ENCODE assay signal across 8 cellular contexts in genomic region chr14:75001899-75002298, GRCh38. TPM values are rescaled to one million over a fixed set of nuclear protein-coding genes. Genes with fewer than 3 reads are reported as not detected.
DNase-seq lines count a peak whose midpoint lies in the region; ATAC-seq, FAIRE-seq and TF ChIP-seq lines count a peak whose summit lies in the region.

No MANE protein-coding gene starts in this region.

- no peaks in the 10 kb centered on the region for H3K27me3 ChIP-seq in HCT116 (ENCODE audit: insufficient read depth, low read length)
- H3K27me3 ChIP-seq in smooth muscle cell (ENCODE audit: low read depth) = no peaks in the 10 kb centered on the region

- peak overlapping the region; percentile 91 for H3K4me2 ChIP-seq in HCT116 (ENCODE audit: low read length)
- peak overlapping the region; percentile 91 for H3K4me2 ChIP-seq in smooth muscle cell

- TF ChIP-seq POLR2A in HCT116 (IDR thresholded peaks at IDR 0.05; ENCODE audit: borderline replicate concordance, extremely low read depth, insufficient read depth, insufficient read length) (no peak), GM12892 (IDR thresholded peaks at IDR 0.05; ENCODE audit: low read depth, low read length) (no peak)

- no peak for TF ChIP-seq CTCF in HCT116 (IDR thresholded peaks at IDR 0.05 in 2 of 3, conservative IDR thresholded peaks at IDR 0.05 in 1 of 3; ENCODE audit: borderline replicate concordance in 1 of 3, insufficient read depth in 1 of 3, low read depth in 2 of 3, low read length in 2 of 3)
- TF ChIP-seq CTCF in smooth muscle cell (IDR thresholded peaks at IDR 0.05; ENCODE audit: borderline replicate concordance, insufficient read depth, poor library complexity, severe bottlenecking) = no peak
- TF ChIP-seq CTCF in foreskin fibroblast (IDR thresholded peaks at IDR 0.05; ENCODE audit: low read depth, low read length) = no peak

- POLR2A ChIA-PET in HCT116 (lab: Charles Lee) = no interaction called here
- POLR2A ChIA-PET in activated CD4-positive, alpha-beta memory T cell treated with anti-CD3 and anti-CD28 coated beads, Interleukin-2, amount 10 ng/mL, durations not matched to agents 7 days and 5 days (lab: Charles Lee) = interaction anchor here (1.1 to 3.0 kb wide), 7 partner anchors 9 to 109 kb away, joined by 3 to 20 read pairs (median 4); partner anchors contain the start of gene ACYP1

- no peaks in the 10 kb centered on the region for H3K9me3 ChIP-seq in HCT116 (ENCODE audit: control insufficient read depth in 1 of 2, insufficient read depth in 1 of 2, low read depth in 1 of 2, low read length in 2 of 2)
- H3K9me3 ChIP-seq in smooth muscle cell (replicated peaks; ENCODE audit: low read depth) = no peaks in the 10 kb centered on the region

- no peak for FAIRE-seq in GM12892 (lab: Jason Lieb, UNC)

- no peaks in the 10 kb centered on the region for H3F3A ChIP-seq in smooth muscle cell (ENCODE audit: low read depth)

- H3K4me3 ChIP-seq in HCT116 (replicated peaks in 1 of 2; ENCODE audit: low read depth in 1 of 2, low read length in 2 of 2) (peak overlapping the region; percentile 95 to 96), iPS-11a (ENCODE audit: low read depth, low read length) (peak overlapping the region; percentile 42), smooth muscle cell (peak overlapping the region; percentile 60), foreskin fibroblast (ENCODE audit: low read depth in 1 of 2, low read length in 2 of 2) (peak overlapping the region in 1 of 2 donors; percentile 96)

- peak overlapping the region; percentile 92 for H3K4me3 Mint-ChIP-seq in activated CD4-positive, alpha-beta memory T cell treated with anti-CD3 and anti-CD28 coated beads, Interleukin-2, amount 10 ng/mL, durations not matched to agents 7 days and 5 days

- intact Hi-C loops in HCT116 (cut with micrococcal nuclease) = no loop called here

- H3K4me1 Mint-ChIP-seq in activated CD4-positive, alpha-beta memory T cell treated with anti-CD3 and anti-CD28 coated beads, Interleukin-2, amount 10 ng/mL, durations not matched to agents 7 days and 5 days = peaks cover 42% of the 10 kb centered on the region

- no TSS peak for BruUV-seq in HCT116 (replicated peaks; lab: Mats Ljungman, UMichigan)

- H3K9ac ChIP-seq in HCT116 (ENCODE audit: low read length) = 0 out of 2 replicates have a peak overlapping the region, but pooled peaks have one; percentile 40
- peak overlapping the region; percentile 86 for H3K9ac ChIP-seq in smooth muscle cell (ENCODE audit: low read depth)

- H3K27me3 Mint-ChIP-seq in activated CD4-positive, alpha-beta memory T cell treated with anti-CD3 and anti-CD28 coated beads, Interleukin-2, amount 10 ng/mL, durations not matched to agents 7 days and 5 days = peaks cover 3% of the 10 kb centered on the region

- H3K4me1 ChIP-seq in HCT116 (ENCODE audit: control insufficient read depth in 1 of 2, insufficient read depth in 2 of 2, low read length in 2 of 2) (peaks cover 7 to 16% of the 10 kb centered on the region in 2 experiments), smooth muscle cell (ENCODE audit: low read depth) (peaks cover 15% of the 10 kb centered on the region)

- no peak overlapping the region for H2AFZ ChIP-seq in HCT116 (ENCODE audit: low read depth, low read length, poor library complexity, severe bottlenecking)
- peak overlapping the region; percentile 97 for H2AFZ ChIP-seq in smooth muscle cell (ENCODE audit: low read depth)

- H4K20me1 ChIP-seq in HCT116 (ENCODE audit: insufficient read depth) (no peaks in the 10 kb centered on the region), smooth muscle cell (ENCODE audit: low read depth) (no peaks in the 10 kb centered on the region)

- peak overlapping the region; percentile 52 for H3K27ac ChIP-seq in HCT116 (ENCODE audit: low read depth, low read length)
- H3K27ac ChIP-seq in smooth muscle cell (ENCODE audit: low read depth) = peak overlapping the region; percentile 94

- H3K36me3 ChIP-seq in HCT116 (ENCODE audit: control insufficient read depth in 1 of 2, insufficient read depth in 2 of 2, low read length in 2 of 2) (peaks cover 9 to 12% of the 10 kb centered on the region in 2 experiments; a peak in 3 of 4 replicates), smooth muscle cell (ENCODE audit: low read depth) (no peaks in the 10 kb centered on the region)

- ATAC-seq in HCT116 (no peak), HG03460 (IDR thresholded peaks at IDR 0.05; ENCODE audit: unreplicated experiment) (no peak)

- CTCF ChIA-PET in HCT116 (lab: Charles Lee) = no interaction called here
- CTCF ChIA-PET in activated CD4-positive, alpha-beta memory T cell treated with anti-CD3 and anti-CD28 coated beads, Interleukin-2, amount 10 ng/mL, durations not matched to agents 7 days and 5 days (lab: Charles Lee) = interaction anchor here (1.1 to 2.4 kb wide), 3 partner anchors 49 to 95 kb away, joined by 3 to 7 read pairs (median 4); partner anchors contain the start of gene ACYP1

- H3K27ac Mint-ChIP-seq in activated CD4-positive, alpha-beta memory T cell treated with anti-CD3 and anti-CD28 coated beads, Interleukin-2, amount 10 ng/mL, durations not matched to agents 7 days and 5 days = peak overlapping the region; percentile 84

- peaks cover 49% of the 10 kb centered on the region for H3K36me3 Mint-ChIP-seq in activated CD4-positive, alpha-beta memory T cell treated with anti-CD3 and anti-CD28 coated beads, Interleukin-2, amount 10 ng/mL, durations not matched to agents 7 days and 5 days (ENCODE audit: low read depth)

- peaks cover 4% of the 10 kb centered on the region for H3K9me3 Mint-ChIP-seq in activated CD4-positive, alpha-beta memory T cell treated with anti-CD3 and anti-CD28 coated beads, Interleukin-2, amount 10 ng/mL, durations not matched to agents 7 days and 5 days

- DNase-seq in HCT116 (ENCODE audit: low read depth, low spot score) (no peak), smooth muscle cell (lab: John Stamatoyannopoulos, UW; ENCODE audit: unreplicated experiment) (no peak), GM12892 (ENCODE audit: insufficient read length) (no peak), EL (no peak), foreskin fibroblast (no peak)
- no peak for DNase-seq in activated CD4-positive, alpha-beta memory T cell treated with anti-CD3 and anti-CD28 coated beads, Interleukin-2, amount 10 ng/mL, durations not matched to agents 7 days and 5 days

- RAD21 ChIA-PET in HCT116 (lab: Charles Lee; ENCODE audit: low non-redundant PET in 1 of 2, low total read pairs in 2 of 2, uncharacterized antibody in 2 of 2, unreplicated experiment in 2 of 2) = no interaction called here

- no peak for TF ChIP-seq RAD21 in HCT116 (IDR thresholded peaks at IDR 0.05; ENCODE audit: low read depth)

- no peaks in the 10 kb centered on the region for H3K9me2 ChIP-seq in HCT116 (ENCODE audit: insufficient read depth)

- 97% methylated on average over 1 of the region's 1 CpG for WGBS in smooth muscle cell (ENCODE audit: low lambda C conversion rate)

- H3K79me2 ChIP-seq in HCT116 (ENCODE audit: insufficient read depth, low read length) (peaks cover 21% of the 10 kb centered on the region), smooth muscle cell (ENCODE audit: low read depth) (peaks cover 15% of the 10 kb centered on the region)

TF ChIP-seq in HCT116, 20 proteins besides CTCF, POLR2A, EP300 and RAD21:
- 0 out of 2 replicates have a peak, but pooled peaks have one; percentile 2 for TF ChIP-seq CBX3 (IDR thresholded peaks at IDR 0.05; ENCODE audit: low read depth)
- TF ChIP-seq SIN3A (IDR thresholded peaks at IDR 0.05; ENCODE audit: low read depth) = 0 out of 2 replicates have a peak, but pooled peaks have one; percentile 14
- TF ChIP-seq ELF1 (IDR thresholded peaks at IDR 0.05; ENCODE audit: borderline replicate concordance, low read depth) = no peak

RNA-seq across cellular contexts. Expression of gene EIF2B2, which starts 0.8 kb away (rescaled TPM):
- total RNA-seq in HCT116 (2021; ENCODE audit: unreplicated experiment) (54.8 TPM), smooth muscle cell (38.0 and 47.4 TPM in 2 replicates)
- polyA plus RNA-seq in HCT116 (2012) = 63.1 and 66.7 TPM in 2 replicates
- 10 to 100 TPM; 63.7 to 64.0 TPM for total RNA-seq in activated CD4-positive, alpha-beta memory T cell treated with anti-CD3 and anti-CD28 coated beads, Interleukin-2, amount 10 ng/mL, durations not matched to agents 7 days and 5 days
- 64.3 and 71.2 TPM in 2 replicates for polyA plus RNA-seq in smooth muscle cell
- 31.2 TPM for polyA plus RNA-seq in GM12892 (2012; ENCODE audit: missing spikeins)

RNA-seq across cellular contexts. Expression of gene PGF, which starts 46.5 kb away (rescaled TPM):
- 6.4 TPM for total RNA-seq in HCT116 (2021; ENCODE audit: unreplicated experiment)
- 3.2 and 4.3 TPM in 2 replicates for polyA plus RNA-seq in HCT116 (2012)
- total RNA-seq in activated CD4-positive, alpha-beta memory T cell treated with anti-CD3 and anti-CD28 coated beads, Interleukin-2, amount 10 ng/mL, durations not matched to agents 7 days and 5 days = under 1 TPM; 0.23 to 0.38 TPM
- 15.4 and 17.8 TPM in 2 replicates for total RNA-seq in smooth muscle cell
- polyA plus RNA-seq in smooth muscle cell = 30.6 and 32.2 TPM in 2 replicates
- 2.2 TPM for polyA plus RNA-seq in GM12892 (2012; ENCODE audit: missing spikeins)

RNA-seq across cellular contexts. Expression of gene MLH3, which starts 49.4 kb away (rescaled TPM):
- total RNA-seq in HCT116 (2021; ENCODE audit: unreplicated experiment) = 14.7 TPM
- 7.2 and 10.9 TPM in 2 replicates for polyA plus RNA-seq in HCT116 (2012)
- total RNA-seq in activated CD4-positive, alpha-beta memory T cell treated with anti-CD3 and anti-CD28 coated beads, Interleukin-2, amount 10 ng/mL, durations not matched to agents 7 days and 5 days = 10 to 100 TPM; 16.0 to 16.6 TPM
- 18.9 and 23.5 TPM in 2 replicates for total RNA-seq in smooth muscle cell
- 9.6 and 11.5 TPM in 2 replicates for polyA plus RNA-seq in smooth muscle cell
- polyA plus RNA-seq in GM12892 (2012; ENCODE audit: missing spikeins) = 15.6 TPM
